Comparison of ENCODE assay signal across 16 cellular contexts in genomic region chr20:56631318-56631989, GRCh38. TPM values are rescaled to one million over a fixed set of nuclear protein-coding genes. Genes with fewer than 3 reads are reported as not detected.
DNase-seq lines count a peak whose midpoint lies in the region; ATAC-seq and TF ChIP-seq lines count a peak whose summit lies in the region.
"Had no signal": no experiment of that assay in that cellular context is flagged by ENCODE, and none has a peak within 500 bp of the region (broad histone marks: within the 10 kb centered on the region; RNA-seq: fewer than 3 reads in every experiment).

No MANE protein-coding gene starts in this region.

- ATAC-seq in T-cell (replicated peaks in 1 of 4) (no peak), GM21619 (IDR thresholded peaks at IDR 0.05; ENCODE audit: unreplicated experiment) (no peak)
- no peak for ATAC-seq in activated CD8-positive, alpha-beta T cell treated with anti-CD3 and anti-CD28 coated beads, Interleukin-2, amount 10 ng/mL, durations not matched to agents 7 days and 5 days
- ATAC-seq: activated CD4-positive, alpha-beta T cell treated with anti-CD3 and anti-CD28 coated beads for 36 hours had no signal

- peaks cover 3% of the 10 kb centered on the region; the same call in 1 of the 2 replicates for H3K27me3 ChIP-seq in BJ (ENCODE audit: control insufficient read depth, insufficient read depth, low read length)

- CTCF ChIA-PET in BJ (lab: Yijun Ruan, JAX) (interaction anchor here (1.4 to 5.5 kb wide), 2 partner anchors 19 to 341 kb away, joined by 5 to 64 read pairs; no protein-coding TSS in a partner anchor), T-cell (lab: Charles Lee) (no interaction called here)
- CTCF ChIA-PET in activated CD8-positive, alpha-beta T cell treated with anti-CD3 and anti-CD28 coated beads, Interleukin-2, amount 10 ng/mL, durations not matched to agents 7 days and 5 days (lab: Charles Lee), result no interaction called here

- DNase-seq in BJ (ENCODE audit: low read depth) (no peak), epithelial cell of proximal tubule (ENCODE audit: low read depth) (no peak), nephron progenitor cell (peak; percentile 47), AML-193 (lab: John Stamatoyannopoulos, UW) (no peak), T-cell (no peak)
- DNase-seq in Jurkat, Clone E6-1 (ENCODE audit: low read depth, low spot score), result no peak
- no peak for DNase-seq in activated CD8-positive, alpha-beta T cell treated with anti-CD3 and anti-CD28 coated beads, Interleukin-2, amount 10 ng/mL, durations not matched to agents 7 days and 5 days
- DNase-seq: activated CD4-positive, alpha-beta T cell treated with anti-CD3 and anti-CD28 coated beads for 36 hours; activated naive CD4-positive, alpha-beta T cell; MM.1S; SHP77; stimulated activated CD4-positive, alpha-beta T cell treated with anti-CD3 and anti-CD28 coated beads, Interleukin-1b, Interleukin-23, amount 100 ng/mL, for 48 hours had no signal

- no peak overlapping the region for H3K27ac Mint-ChIP-seq in nephron progenitor cell
- no peak overlapping the region for H3K27ac Mint-ChIP-seq in T-cell
- H3K27ac Mint-ChIP-seq in activated CD8-positive, alpha-beta T cell treated with anti-CD3 and anti-CD28 coated beads, Interleukin-2, amount 10 ng/mL, durations not matched to agents 7 days and 5 days, result no peak overlapping the region
- H3K27ac Mint-ChIP-seq: activated CD4-positive, alpha-beta T cell treated with anti-CD3 and anti-CD28 coated beads for 36 hours; CD14-positive monocyte; stimulated activated naive CD8-positive, alpha-beta T cell treated with anti-CD3 and anti-CD28 coated beads, Interleukin-15, Interleukin-2, amounts not matched to agents 100 ng/mL and 50 ng/mL, for 24 hours had no signal

- H3K4me3 ChIP-seq in BJ (ENCODE audit: low read depth, low read length), result peak overlapping the region; percentile 63
- H3K4me3 ChIP-seq in Jurkat, Clone E6-1 (ENCODE audit: low read length), result peak overlapping the region; percentile 85
- H3K4me3 ChIP-seq in epithelial cell of proximal tubule (ENCODE audit: low read depth, low read length), result peak overlapping the region; percentile 7

- H3K4me3 Mint-ChIP-seq in nephron progenitor cell (peak overlapping the region; percentile 70), T-cell (peak overlapping the region in 1 of 3 donors; percentile 40)
- no peak overlapping the region for H3K4me3 Mint-ChIP-seq in activated CD8-positive, alpha-beta T cell treated with anti-CD3 and anti-CD28 coated beads, Interleukin-2, amount 10 ng/mL, durations not matched to agents 7 days and 5 days
- H3K4me3 Mint-ChIP-seq: activated CD4-positive, alpha-beta T cell treated with anti-CD3 and anti-CD28 coated beads for 36 hours; stimulated activated naive CD8-positive, alpha-beta T cell treated with anti-CD3 and anti-CD28 coated beads, Interleukin-15, Interleukin-2, amounts not matched to agents 100 ng/mL and 50 ng/mL, for 24 hours had no signal

- H3K36me3 ChIP-seq in BJ (ENCODE audit: control insufficient read depth, insufficient read depth, low read length), result peaks cover 13% of the 10 kb centered on the region

- POLR2A ChIA-PET in BJ (lab: Charles Lee) (no interaction called here), T-cell (lab: Charles Lee) (no interaction called here)
- POLR2A ChIA-PET in activated CD8-positive, alpha-beta T cell treated with anti-CD3 and anti-CD28 coated beads, Interleukin-2, amount 10 ng/mL, durations not matched to agents 7 days and 5 days (lab: Charles Lee), result no interaction called here

- peaks cover 6% of the 10 kb centered on the region for H3K36me3 Mint-ChIP-seq in nephron progenitor cell (ENCODE audit: low read depth)
- no peaks in the 10 kb centered on the region for H3K36me3 Mint-ChIP-seq in T-cell
- no peaks in the 10 kb centered on the region for H3K36me3 Mint-ChIP-seq in activated CD8-positive, alpha-beta T cell treated with anti-CD3 and anti-CD28 coated beads, Interleukin-2, amount 10 ng/mL, durations not matched to agents 7 days and 5 days (ENCODE audit: low read depth)
- H3K36me3 Mint-ChIP-seq: CD14-positive monocyte had no signal

- H3K27me3 Mint-ChIP-seq in nephron progenitor cell (ENCODE audit: low read depth, poor library complexity) (peaks cover 98% of the 10 kb centered on the region), T-cell (peaks cover 37 to 64% of the 10 kb centered on the region in 2 donors)
- H3K27me3 Mint-ChIP-seq in activated CD8-positive, alpha-beta T cell treated with anti-CD3 and anti-CD28 coated beads, Interleukin-2, amount 10 ng/mL, durations not matched to agents 7 days and 5 days (ENCODE audit: low read depth), result peaks cover 67% of the 10 kb centered on the region

- peaks cover 23% of the 10 kb centered on the region for H3K4me1 Mint-ChIP-seq in nephron progenitor cell
- H3K4me1 Mint-ChIP-seq in T-cell, result peaks cover 11 to 17% (median 13%) of the 10 kb centered on the region in 3 donors
- peaks cover 22% of the 10 kb centered on the region for H3K4me1 Mint-ChIP-seq in activated CD8-positive, alpha-beta T cell treated with anti-CD3 and anti-CD28 coated beads, Interleukin-2, amount 10 ng/mL, durations not matched to agents 7 days and 5 days (ENCODE audit: low read depth)

- H3K9me3 Mint-ChIP-seq in nephron progenitor cell (no peaks in the 10 kb centered on the region), T-cell (no peaks in the 10 kb centered on the region)
- H3K9me3 Mint-ChIP-seq in activated CD8-positive, alpha-beta T cell treated with anti-CD3 and anti-CD28 coated beads, Interleukin-2, amount 10 ng/mL, durations not matched to agents 7 days and 5 days (ENCODE audit: insufficient read depth), result no peaks in the 10 kb centered on the region
- H3K9me3 Mint-ChIP-seq: stimulated activated naive CD8-positive, alpha-beta T cell treated with anti-CD3 and anti-CD28 coated beads, Interleukin-15, Interleukin-2, amounts not matched to agents 100 ng/mL and 50 ng/mL, for 24 hours had no signal

- TF ChIP-seq CTCF in BJ (IDR thresholded peaks at IDR 0.05; ENCODE audit: insufficient read depth, low read depth, low read length), result no peak
- no peak for TF ChIP-seq CTCF in epithelial cell of proximal tubule (conservative IDR thresholded peaks at IDR 0.05; ENCODE audit: low read depth, low read length)
- TF ChIP-seq CTCF in nephron progenitor cell (IDR thresholded peaks at IDR 0.05), result no peak

RNA-seq across cellular contexts. Expression of gene TFAP2C, which starts 2.3 kb away (rescaled TPM):
- 3.9 and 4.4 TPM in 2 replicates for polyA plus RNA-seq in BJ (2011; rRNA removed)
- 6.0 TPM in 2 replicates for polyA minus RNA-seq in BJ (2011; rRNA and poly(A)+ RNA removed)
- polyA plus RNA-seq in Jurkat, Clone E6-1 (2012; ENCODE audit: insufficient read depth, insufficient read length), result 1.4 TPM
- total RNA-seq in epithelial cell of proximal tubule (0.23 and 0.94 TPM in 2 replicates), T-cell (under 1 TPM in 2 of 5 donors, not detected in 3; 0.16 TPM)
- total RNA-seq in activated CD8-positive, alpha-beta T cell treated with anti-CD3 and anti-CD28 coated beads, Interleukin-2, amount 10 ng/mL, durations not matched to agents 7 days and 5 days, result not detected
- total RNA-seq: activated CD4-positive, alpha-beta T cell treated with anti-CD3 and anti-CD28 coated beads for 36 hours had no signal
- polyA plus RNA-seq: CD14-positive monocyte, neural cell had no signal

Comparison
In these comparisons a context has a peak if more than half of its experiments do, and no peak if none do; other contexts are left out.
1. H3K4me3 ChIP-seq: peak in every context shown above with its lines; median percentile 85 in Jurkat, Clone E6-1; 63 in BJ; 7 in epithelial cell of proximal tubule.